Comparison of ENCODE assay signal across 11 cellular contexts in the genomic region with DNA sequence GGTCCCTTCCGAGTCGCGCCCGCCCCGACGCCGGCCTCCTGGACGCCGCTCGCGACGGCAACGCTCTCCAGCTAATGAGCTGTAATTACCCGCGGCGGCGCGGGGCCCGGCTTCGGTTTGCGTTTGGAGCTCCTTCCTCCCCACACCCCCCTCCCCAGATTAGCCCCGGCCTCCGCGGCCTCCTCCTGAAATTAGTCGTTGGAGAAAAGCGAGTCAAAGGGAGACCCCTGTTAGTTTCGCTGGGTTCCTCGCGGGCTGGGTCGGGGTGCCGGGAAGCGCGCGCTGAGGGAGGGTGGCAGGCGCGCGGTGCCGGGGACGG. TPM values are rescaled to one million over a fixed set of nuclear protein-coding genes. Genes with fewer than 3 reads are reported as not detected.
DNase-seq lines count a peak whose midpoint lies in the region; ATAC-seq, FAIRE-seq and TF ChIP-seq lines count a peak whose summit lies in the region.
"Had no signal": no experiment of that assay in that cellular context is flagged by ENCODE, and none has a peak within 500 bp of the region (broad histone marks: within the 10 kb centered on the region; RNA-seq: fewer than 3 reads in every experiment).

No MANE protein-coding gene starts in this region.

- H3K4me3 Mint-ChIP-seq in chondrocyte (ENCODE audit: unreplicated experiment): peak overlapping the region; percentile 92

- TF ChIP-seq POLR2A in testis (IDR thresholded peaks at IDR 0.05): no peak

- TF ChIP-seq CTCF in chondrocyte (IDR thresholded peaks at IDR 0.05): no peak
- no peak for TF ChIP-seq CTCF in lower lobe of right lung (IDR thresholded peaks at IDR 0.05)
- TF ChIP-seq CTCF in testis (IDR thresholded peaks at IDR 0.05): no peak

- intact Hi-C loops in lower lobe of right lung (cut with DNase I) (no loop called here), testis (cut with DNase I; ENCODE audit: low total_unique reads) (no loop called here)

- no peak overlapping the region for H3K27ac ChIP-seq in lower lobe of right lung
- peak overlapping the region; percentile 69 to 97 for H3K27ac ChIP-seq in testis
- H3K27ac ChIP-seq: body of pancreas had no signal

- no peak for ATAC-seq in lower lobe of right lung
- ATAC-seq: body of pancreas had no signal

- H3K36me3 ChIP-seq in lower lobe of right lung: no peaks in the 10 kb centered on the region
- no peaks in the 10 kb centered on the region for H3K36me3 ChIP-seq in testis (ENCODE audit: low read depth, missing control alignments)

- H3K27me3 Mint-ChIP-seq in chondrocyte (ENCODE audit: low read depth): no peaks in the 10 kb centered on the region

- no peaks in the 10 kb centered on the region for H3K9me3 Mint-ChIP-seq in chondrocyte (ENCODE audit: low read depth)

- peaks cover 34% of the 10 kb centered on the region for H3K4me1 Mint-ChIP-seq in chondrocyte (ENCODE audit: low read depth)

- peak overlapping the region; percentile 70 for H3K27ac Mint-ChIP-seq in chondrocyte (ENCODE audit: unreplicated experiment)

- H3K4me1 ChIP-seq in lower lobe of right lung (peaks cover 18% of the 10 kb centered on the region), testis (no peaks in the 10 kb centered on the region)

- H3K9me3 ChIP-seq in lower lobe of right lung (no peaks in the 10 kb centered on the region), testis (no peaks in the 10 kb centered on the region)
- H3K9me3 ChIP-seq: body of pancreas had no signal

- peak overlapping the region; percentile 34 for H3K4me3 ChIP-seq in lower lobe of right lung
- H3K4me3 ChIP-seq in testis: peak overlapping the region; percentile 64 to 76
- H3K4me3 ChIP-seq: body of pancreas had no signal

- H3K27me3 ChIP-seq in lower lobe of right lung (ENCODE audit: low read depth) (peaks cover 85% of the 10 kb centered on the region), testis (no peaks in the 10 kb centered on the region)

- peak; percentile 47 for DNase-seq in NCI-H748 (lab: John Stamatoyannopoulos, UW; ENCODE audit: unreplicated experiment)
- DNase-seq in NCI-H748 treated with DMSO at 0.1 percent for 48 hours (lab: John Stamatoyannopoulos, UW): no peak
- no peak for DNase-seq in chondrocyte (ENCODE audit: low spot score)
- no peak for DNase-seq in lower lobe of right lung
- no peak for DNase-seq in testis
- no peak for DNase-seq in activated CD4-positive, CD25-positive, alpha-beta regulatory T cell (lab: John Stamatoyannopoulos, UW)
- DNase-seq in HTR-8/SVneo (ENCODE audit: insufficient read length, low spot score): no peak
- DNase-seq in OCI-M1 (lab: John Stamatoyannopoulos, UW): no peak
- DNase-seq: NCI-H510A treated with DMSO at 0.1 percent for 48 hours, T-helper 1 cell had no signal

- peaks cover 34% of the 10 kb centered on the region for H3K36me3 Mint-ChIP-seq in chondrocyte (ENCODE audit: low read depth)

- WGBS in testis, 2 donors: 10 to 19% methylated on average over 2 to 28 of the region's 39 CpGs

- no peak for FAIRE-seq in HTR-8/SVneo (lab: Jason Lieb, UNC)

RNA-seq across cellular contexts. Expression of a gene that starts 4.7 kb away (rescaled TPM):
- total RNA-seq in chondrocyte (84.2 to 125 TPM (median 84.4 TPM) in 3 replicates), lower lobe of right lung (2.3 TPM), testis (10 to 100 TPM in 1 of 2 donors, 1 to 10 TPM in 1; 9.4 to 10.6 TPM)
- 4.7 TPM for polyA plus RNA-seq in testis (ENCODE audit: insufficient read depth, low read depth, low replicate concordance)
